1 cellular context compared by ENCODE assay signal in genomic region chr3:141783632-141784031, GRCh38.
TF ChIP-seq lines count a peak whose summit lies in the region.

No MANE protein-coding gene starts in this region.

TF ChIP-seq in GM23338, 12 proteins besides CTCF, POLR2A, EP300 and RAD21 (continued from another document):
- TF ChIP-seq, protein P1, sequence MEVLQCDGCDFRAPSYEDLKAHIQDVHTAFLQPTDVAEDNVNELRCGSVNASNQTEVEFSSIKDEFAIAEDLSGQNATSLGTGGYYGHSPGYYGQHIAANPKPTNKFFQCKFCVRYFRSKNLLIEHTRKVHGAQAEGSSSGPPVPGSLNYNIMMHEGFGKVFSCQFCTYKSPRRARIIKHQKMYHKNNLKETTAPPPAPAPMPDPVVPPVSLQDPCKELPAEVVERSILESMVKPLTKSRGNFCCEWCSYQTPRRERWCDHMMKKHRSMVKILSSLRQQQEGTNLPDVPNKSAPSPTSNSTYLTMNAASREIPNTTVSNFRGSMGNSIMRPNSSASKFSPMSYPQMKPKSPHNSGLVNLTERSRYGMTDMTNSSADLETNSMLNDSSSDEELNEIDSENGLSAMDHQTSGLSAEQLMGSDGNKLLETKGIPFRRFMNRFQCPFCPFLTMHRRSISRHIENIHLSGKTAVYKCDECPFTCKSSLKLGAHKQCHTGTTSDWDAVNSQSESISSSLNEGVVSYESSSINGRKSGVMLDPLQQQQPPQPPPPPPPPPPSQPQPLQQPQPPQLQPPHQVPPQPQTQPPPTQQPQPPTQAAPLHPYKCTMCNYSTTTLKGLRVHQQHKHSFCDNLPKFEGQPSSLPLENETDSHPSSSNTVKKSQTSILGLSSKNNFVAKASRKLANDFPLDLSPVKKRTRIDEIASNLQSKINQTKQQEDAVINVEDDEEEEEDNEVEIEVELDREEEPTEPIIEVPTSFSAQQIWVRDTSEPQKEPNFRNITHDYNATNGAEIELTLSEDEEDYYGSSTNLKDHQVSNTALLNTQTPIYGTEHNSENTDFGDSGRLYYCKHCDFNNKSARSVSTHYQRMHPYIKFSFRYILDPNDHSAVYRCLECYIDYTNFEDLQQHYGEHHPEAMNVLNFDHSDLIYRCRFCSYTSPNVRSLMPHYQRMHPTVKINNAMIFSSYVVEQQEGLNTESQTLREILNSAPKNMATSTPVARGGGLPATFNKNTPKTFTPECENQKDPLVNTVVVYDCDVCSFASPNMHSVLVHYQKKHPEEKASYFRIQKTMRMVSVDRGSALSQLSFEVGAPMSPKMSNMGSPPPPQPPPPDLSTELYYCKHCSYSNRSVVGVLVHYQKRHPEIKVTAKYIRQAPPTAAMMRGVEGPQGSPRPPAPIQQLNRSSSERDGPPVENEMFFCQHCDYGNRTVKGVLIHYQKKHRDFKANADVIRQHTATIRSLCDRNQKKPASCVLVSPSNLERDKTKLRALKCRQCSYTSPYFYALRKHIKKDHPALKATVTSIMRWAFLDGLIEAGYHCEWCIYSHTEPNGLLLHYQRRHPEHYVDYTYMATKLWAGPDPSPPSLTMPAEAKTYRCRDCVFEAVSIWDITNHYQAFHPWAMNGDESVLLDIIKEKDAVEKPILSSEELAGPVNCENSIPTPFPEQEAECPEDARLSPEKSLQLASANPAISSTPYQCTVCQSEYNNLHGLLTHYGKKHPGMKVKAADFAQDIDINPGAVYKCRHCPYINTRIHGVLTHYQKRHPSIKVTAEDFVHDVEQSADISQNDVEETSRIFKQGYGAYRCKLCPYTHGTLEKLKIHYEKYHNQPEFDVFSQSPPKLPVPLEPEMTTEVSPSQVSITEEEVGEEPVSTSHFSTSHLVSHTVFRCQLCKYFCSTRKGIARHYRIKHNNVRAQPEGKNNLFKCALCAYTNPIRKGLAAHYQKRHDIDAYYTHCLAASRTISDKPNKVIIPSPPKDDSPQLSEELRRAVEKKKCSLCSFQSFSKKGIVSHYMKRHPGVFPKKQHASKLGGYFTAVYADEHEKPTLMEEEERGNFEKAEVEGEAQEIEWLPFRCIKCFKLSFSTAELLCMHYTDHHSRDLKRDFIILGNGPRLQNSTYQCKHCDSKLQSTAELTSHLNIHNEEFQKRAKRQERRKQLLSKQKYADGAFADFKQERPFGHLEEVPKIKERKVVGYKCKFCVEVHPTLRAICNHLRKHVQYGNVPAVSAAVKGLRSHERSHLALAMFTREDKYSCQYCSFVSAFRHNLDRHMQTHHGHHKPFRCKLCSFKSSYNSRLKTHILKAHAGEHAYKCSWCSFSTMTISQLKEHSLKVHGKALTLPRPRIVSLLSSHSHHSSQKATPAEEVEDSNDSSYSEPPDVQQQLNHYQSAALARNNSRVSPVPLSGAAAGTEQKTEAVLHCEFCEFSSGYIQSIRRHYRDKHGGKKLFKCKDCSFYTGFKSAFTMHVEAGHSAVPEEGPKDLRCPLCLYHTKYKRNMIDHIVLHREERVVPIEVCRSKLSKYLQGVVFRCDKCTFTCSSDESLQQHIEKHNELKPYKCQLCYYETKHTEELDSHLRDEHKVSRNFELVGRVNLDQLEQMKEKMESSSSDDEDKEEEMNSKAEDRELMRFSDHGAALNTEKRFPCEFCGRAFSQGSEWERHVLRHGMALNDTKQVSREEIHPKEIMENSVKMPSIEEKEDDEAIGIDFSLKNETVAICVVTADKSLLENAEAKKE (CRISPR knock-in tag; IDR thresholded peaks at IDR 0.05) = no peak
- TF ChIP-seq JUNB (IDR thresholded peaks at IDR 0.05; ENCODE audit: unreplicated experiment) (no peak), ZNF331 (CRISPR knock-in tag; IDR thresholded peaks at IDR 0.05; ENCODE audit: low read depth) (no peak), CREB1 (CRISPR knock-in tag; IDR thresholded peaks at IDR 0.05; ENCODE audit: low read depth) (no peak), ZNF114 (CRISPR knock-in tag; IDR thresholded peaks at IDR 0.05) (no peak), EZH2phosphoT487 (IDR thresholded peaks at IDR 0.05; ENCODE audit: unreplicated experiment) (no peak), NANOG (IDR thresholded peaks at IDR 0.05; ENCODE audit: borderline replicate concordance) (no peak)
- TF ChIP-seq, protein P2, sequence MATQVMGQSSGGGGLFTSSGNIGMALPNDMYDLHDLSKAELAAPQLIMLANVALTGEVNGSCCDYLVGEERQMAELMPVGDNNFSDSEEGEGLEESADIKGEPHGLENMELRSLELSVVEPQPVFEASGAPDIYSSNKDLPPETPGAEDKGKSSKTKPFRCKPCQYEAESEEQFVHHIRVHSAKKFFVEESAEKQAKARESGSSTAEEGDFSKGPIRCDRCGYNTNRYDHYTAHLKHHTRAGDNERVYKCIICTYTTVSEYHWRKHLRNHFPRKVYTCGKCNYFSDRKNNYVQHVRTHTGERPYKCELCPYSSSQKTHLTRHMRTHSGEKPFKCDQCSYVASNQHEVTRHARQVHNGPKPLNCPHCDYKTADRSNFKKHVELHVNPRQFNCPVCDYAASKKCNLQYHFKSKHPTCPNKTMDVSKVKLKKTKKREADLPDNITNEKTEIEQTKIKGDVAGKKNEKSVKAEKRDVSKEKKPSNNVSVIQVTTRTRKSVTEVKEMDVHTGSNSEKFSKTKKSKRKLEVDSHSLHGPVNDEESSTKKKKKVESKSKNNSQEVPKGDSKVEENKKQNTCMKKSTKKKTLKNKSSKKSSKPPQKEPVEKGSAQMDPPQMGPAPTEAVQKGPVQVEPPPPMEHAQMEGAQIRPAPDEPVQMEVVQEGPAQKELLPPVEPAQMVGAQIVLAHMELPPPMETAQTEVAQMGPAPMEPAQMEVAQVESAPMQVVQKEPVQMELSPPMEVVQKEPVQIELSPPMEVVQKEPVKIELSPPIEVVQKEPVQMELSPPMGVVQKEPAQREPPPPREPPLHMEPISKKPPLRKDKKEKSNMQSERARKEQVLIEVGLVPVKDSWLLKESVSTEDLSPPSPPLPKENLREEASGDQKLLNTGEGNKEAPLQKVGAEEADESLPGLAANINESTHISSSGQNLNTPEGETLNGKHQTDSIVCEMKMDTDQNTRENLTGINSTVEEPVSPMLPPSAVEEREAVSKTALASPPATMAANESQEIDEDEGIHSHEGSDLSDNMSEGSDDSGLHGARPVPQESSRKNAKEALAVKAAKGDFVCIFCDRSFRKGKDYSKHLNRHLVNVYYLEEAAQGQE (IDR thresholded peaks at IDR 0.05; ENCODE audit: unreplicated experiment) = no peak
